ENCODE assay signal across 16 cellular contexts in the genomic region with DNA sequence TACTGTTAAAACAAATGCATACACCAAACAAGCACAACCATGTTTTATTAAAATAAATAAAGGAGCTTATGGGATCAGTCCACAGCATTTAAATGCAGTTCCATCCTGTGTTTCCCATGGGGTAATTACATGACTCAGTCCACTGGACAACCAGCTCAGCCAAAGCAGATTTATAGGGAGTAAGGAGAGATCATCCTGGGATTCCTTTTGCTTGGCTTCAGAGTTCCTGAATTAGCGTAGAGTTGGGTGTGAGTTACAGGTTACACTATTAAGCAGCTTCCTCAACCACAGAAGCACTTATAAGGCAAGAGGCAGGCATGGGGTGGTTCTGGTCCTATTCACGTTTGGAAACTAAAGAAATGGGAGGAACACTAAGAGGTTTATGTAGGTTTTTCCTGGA.
DNase-seq lines count a peak whose midpoint lies in the region; ATAC-seq lines count a peak whose summit lies in the region.
"Had no signal": no experiment of that assay in that cellular context is flagged by ENCODE, and none has a peak within 500 bp of the region (broad histone marks: within the 10 kb centered on the region; RNA-seq: fewer than 3 reads in every experiment).

No MANE protein-coding gene starts in this region.

- no peaks in the 10 kb centered on the region for H3K27me3 Mint-ChIP-seq in T-cell
- H3K27me3 Mint-ChIP-seq: activated CD4-positive, alpha-beta T cell treated with anti-CD3 and anti-CD28 coated beads, Interleukin-2, amount 10 ng/mL, durations not matched to agents 24 days and 14 days; activated naive CD4-positive, alpha-beta T cell treated with anti-CD3 and anti-CD28 coated beads, Interleukin-2, amount 50 U/mL, for 24 hours; natural killer cell treated with Interleukin-12 subunit alpha and Interleukin-12 subunit beta and Interleukin-15 and Interleukin-18, amount 100 ng/mL, for 72 hours; stimulated activated naive B cell treated with anti-CD40 and anti-IgM and Interleukin-4, amounts not matched to agents 10 μg/mL and 1 μg/mL and 100 μg/mL, for 72 hours had no signal

- no peak overlapping the region for H3K27ac Mint-ChIP-seq in T-cell
- H3K27ac Mint-ChIP-seq: activated CD4-positive, alpha-beta T cell treated with anti-CD3 and anti-CD28 coated beads, Interleukin-2, amount 10 ng/mL, durations not matched to agents 24 days and 14 days; activated naive CD4-positive, alpha-beta T cell treated with anti-CD3 and anti-CD28 coated beads, Interleukin-2, amount 50 U/mL, for 24 hours; natural killer cell treated with Interleukin-12 subunit alpha and Interleukin-12 subunit beta and Interleukin-15 and Interleukin-18, amount 100 ng/mL, for 72 hours; stimulated activated naive B cell treated with anti-CD40 and anti-IgM and Interleukin-4, amounts not matched to agents 10 μg/mL and 1 μg/mL and 100 μg/mL, for 72 hours had no signal

- no peak for ATAC-seq in GM18520 (IDR thresholded peaks at IDR 0.05; ENCODE audit: unreplicated experiment)
- ATAC-seq in T-cell (replicated peaks in 1 of 4), result no peak
- ATAC-seq: natural killer cell treated with Interleukin-12 subunit alpha and Interleukin-12 subunit beta and Interleukin-15 and Interleukin-18, amount 100 ng/mL, for 72 hours; stimulated activated naive B cell treated with anti-CD40 and anti-IgM and Interleukin-4, amounts not matched to agents 10 μg/mL and 1 μg/mL and 100 μg/mL, for 72 hours had no signal

- H3K36me3 Mint-ChIP-seq in T-cell, result no peaks in the 10 kb centered on the region
- H3K36me3 Mint-ChIP-seq: activated naive CD4-positive, alpha-beta T cell treated with anti-CD3 and anti-CD28 coated beads, Interleukin-2, amount 50 U/mL, for 24 hours; natural killer cell treated with Interleukin-12 subunit alpha and Interleukin-12 subunit beta and Interleukin-15 and Interleukin-18, amount 100 ng/mL, for 72 hours; stimulated activated naive B cell treated with anti-CD40 and anti-IgM and Interleukin-4, amounts not matched to agents 10 μg/mL and 1 μg/mL and 100 μg/mL, for 72 hours had no signal

- H3K4me1 Mint-ChIP-seq in T-cell, result no peaks in the 10 kb centered on the region
- H3K4me1 Mint-ChIP-seq: activated CD4-positive, alpha-beta T cell treated with anti-CD3 and anti-CD28 coated beads, Interleukin-2, amount 10 ng/mL, durations not matched to agents 24 days and 14 days; activated naive CD4-positive, alpha-beta T cell treated with anti-CD3 and anti-CD28 coated beads, Interleukin-2, amount 50 U/mL, for 24 hours; stimulated activated naive B cell treated with anti-CD40 and anti-IgM and Interleukin-4, amounts not matched to agents 10 μg/mL and 1 μg/mL and 100 μg/mL, for 72 hours had no signal

- no peaks in the 10 kb centered on the region for H3K27me3 ChIP-seq in neuron (ENCODE audit: insufficient read depth, low read length)
- H3K27me3 ChIP-seq: vagina had no signal

- H3K9me3 ChIP-seq in neuron (ENCODE audit: low read length), result no peaks in the 10 kb centered on the region
- H3K9me3 ChIP-seq: vagina had no signal

- no peaks in the 10 kb centered on the region for H3K9me3 Mint-ChIP-seq in T-cell
- H3K9me3 Mint-ChIP-seq: natural killer cell treated with Interleukin-12 subunit alpha and Interleukin-12 subunit beta and Interleukin-15 and Interleukin-18, amount 100 ng/mL, for 72 hours had no signal

- peak overlapping the region; percentile 46 for H3K27ac ChIP-seq in caudate nucleus (ENCODE audit: low read depth, low read length)
- H3K27ac ChIP-seq: vagina had no signal

- peak overlapping the region; percentile 46 for H2AFZ ChIP-seq in neuron (ENCODE audit: low read depth, low read length)

- CTCF ChIA-PET in T-cell (lab: Charles Lee), result no interaction called here

- peak; percentile 92 for DNase-seq in Daoy (ENCODE audit: low read depth)
- peak; percentile 66 for DNase-seq in NCI-H82 (lab: John Stamatoyannopoulos, UW)
- DNase-seq in caudate nucleus (lab: John Stamatoyannopoulos, UW), result no peak
- DNase-seq in T-cell, result no peak
- DNase-seq in germinal center (ENCODE audit: low spot score), result no peak
- no peak for DNase-seq in NCI-H345 treated with DMSO at 0.1 percent for 48 hours (lab: John Stamatoyannopoulos, UW; ENCODE audit: unreplicated experiment)
- DNase-seq: activated CD4-positive, alpha-beta T cell treated with anti-CD3 and anti-CD28 coated beads, Interleukin-2, amount 10 ng/mL, durations not matched to agents 24 days and 14 days; activated T-cell treated with anti-CD3 and anti-CD28 coated beads for 4 hours; NCI-H187 treated with DMSO at 0.1 percent for 48 hours; NCI-H774; stimulated activated naive B cell treated with anti-CD40 and anti-IgM and Interleukin-4, amounts not matched to agents 10 μg/mL and 1 μg/mL and 100 μg/mL, for 72 hours had no signal

- POLR2A ChIA-PET in T-cell (lab: Charles Lee), result no interaction called here

- H3K4me3 ChIP-seq in neuron (ENCODE audit: low read length), result no peak overlapping the region
- H3K4me3 ChIP-seq: vagina had no signal

- no peaks in the 10 kb centered on the region for H3K4me1 ChIP-seq in neuron (ENCODE audit: insufficient read depth, low read length)

- H3K4me3 Mint-ChIP-seq in T-cell, result no peak overlapping the region
- H3K4me3 Mint-ChIP-seq: activated CD4-positive, alpha-beta T cell treated with anti-CD3 and anti-CD28 coated beads, Interleukin-2, amount 10 ng/mL, durations not matched to agents 24 days and 14 days; activated naive CD4-positive, alpha-beta T cell treated with anti-CD3 and anti-CD28 coated beads, Interleukin-2, amount 50 U/mL, for 24 hours; natural killer cell treated with Interleukin-12 subunit alpha and Interleukin-12 subunit beta and Interleukin-15 and Interleukin-18, amount 100 ng/mL, for 72 hours; stimulated activated naive B cell treated with anti-CD40 and anti-IgM and Interleukin-4, amounts not matched to agents 10 μg/mL and 1 μg/mL and 100 μg/mL, for 72 hours had no signal

- H3K36me3 ChIP-seq in neuron (ENCODE audit: insufficient read depth, low read length), result no peaks in the 10 kb centered on the region
- H3K36me3 ChIP-seq: vagina had no signal

Comparison
In these comparisons a context has a peak if more than half of its experiments do, and no peak if none do; other contexts are left out.
1. DNase-seq: peak in Daoy (single experiment) and NCI-H82 (single experiment); none in caudate nucleus (0 of 61), T-cell (0 of 34), germinal center (single experiment) and NCI-H345 treated with DMSO at 0.1 percent for 48 hours (single experiment).